In genomic region chr1:160437432-160438319, GRCh38 we compare ENCODE assay signal across 8 cellular contexts. TPM values are rescaled to one million over a fixed set of nuclear protein-coding genes. Genes with fewer than 3 reads are reported as not detected.
A peak's percentile ranks its signal among the peaks of the same experiment; 100 is the strongest.
DNase-seq lines count a peak whose midpoint lies in the region; ATAC-seq and TF ChIP-seq lines count a peak whose summit lies in the region.

No MANE protein-coding gene starts in this region.

- H3K4me3 ChIP-seq in OCI-LY1 (ENCODE audit: low read depth, low read length, poor library complexity, severe bottlenecking) (peak overlapping the region; percentile 26), mucosa of descending colon (no peak overlapping the region), lower leg skin (ENCODE audit: low read depth, poor library complexity, severe bottlenecking) (no peak overlapping the region), neural progenitor cell (no peak overlapping the region)

- peak overlapping the region; percentile 46 for H3K9ac ChIP-seq in OCI-LY1 (ENCODE audit: low read length)
- no peak overlapping the region for H3K9ac ChIP-seq in neural progenitor cell

- no peaks in the 10 kb centered on the region for H3K9me3 Mint-ChIP-seq in neural progenitor cell

- no peaks in the 10 kb centered on the region for H3K4me1 Mint-ChIP-seq in neural progenitor cell

- H3K4me1 ChIP-seq in OCI-LY1 (ENCODE audit: insufficient read depth, low read length, severe bottlenecking) (peaks cover 31% of the 10 kb centered on the region), mucosa of descending colon (ENCODE audit: low read depth) (no peaks in the 10 kb centered on the region), neural progenitor cell (no peaks in the 10 kb centered on the region)

- peak overlapping the region; percentile 60 for H3K27ac ChIP-seq in OCI-LY1 (ENCODE audit: low read depth, low read length, poor library complexity, severe bottlenecking)
- no peak overlapping the region for H3K27ac ChIP-seq in neural progenitor cell

- H3K4me2 ChIP-seq in OCI-LY1 (ENCODE audit: low read length): peak overlapping the region; percentile 59
- H3K4me2 ChIP-seq in neural progenitor cell: no peak overlapping the region

- H4K20me1 ChIP-seq in OCI-LY1 (ENCODE audit: insufficient read depth, low read length): no peaks in the 10 kb centered on the region
- H4K20me1 ChIP-seq in neural progenitor cell (ENCODE audit: low read depth): no peaks in the 10 kb centered on the region

- H3K27me3 ChIP-seq in OCI-LY1 (ENCODE audit: insufficient read depth, low read length) (no peaks in the 10 kb centered on the region), neural progenitor cell (no peaks in the 10 kb centered on the region)

- peaks cover under 1% of the 10 kb centered on the region for H3K36me3 Mint-ChIP-seq in neural progenitor cell

- H3K27me3 Mint-ChIP-seq in neural progenitor cell (ENCODE audit: insufficient read depth, low read depth): no peaks in the 10 kb centered on the region

- H3K27ac Mint-ChIP-seq in neural progenitor cell: no peak overlapping the region

- H3F3A ChIP-seq in OCI-LY1 (ENCODE audit: insufficient read depth, low read length) (peaks cover 4% of the 10 kb centered on the region; the same call in 1 of the 2 replicates), neural progenitor cell (ENCODE audit: low read depth) (no peaks in the 10 kb centered on the region)

- intact Hi-C loops in mucosa of descending colon (cut with DNase I, micrococcal nuclease): no loop called here
- intact Hi-C loops in lower leg skin (cut with DNase I; ENCODE audit: low total_unique reads): no loop called here

- no peaks in the 10 kb centered on the region for H3K9me2 ChIP-seq in OCI-LY1 (ENCODE audit: low read depth, low read length)

- peak; percentile 74 for ATAC-seq in GM18517 (IDR thresholded peaks at IDR 0.05; ENCODE audit: unreplicated experiment)
- ATAC-seq in GM21825 (IDR thresholded peaks at IDR 0.05; ENCODE audit: unreplicated experiment): peak; percentile 66
- ATAC-seq in mucosa of descending colon: peak; percentile 89

- TF ChIP-seq POLR2A in lower leg skin (IDR thresholded peaks at IDR 0.05): no peak

- no peak for TF ChIP-seq CTCF in OCI-LY1 (IDR thresholded peaks at IDR 0.05; ENCODE audit: low read length)
- no peak for TF ChIP-seq CTCF in mucosa of descending colon (IDR thresholded peaks at IDR 0.05)
- no peak for TF ChIP-seq CTCF in lower leg skin (IDR thresholded peaks at IDR 0.05)
- TF ChIP-seq CTCF in neural progenitor cell (IDR thresholded peaks at IDR 0.05): no peak

- H3K4me3 Mint-ChIP-seq in neural progenitor cell: no peak overlapping the region

- no peaks in the 10 kb centered on the region for H3K9me3 ChIP-seq in OCI-LY1 (ENCODE audit: low read length)
- H3K9me3 ChIP-seq in mucosa of descending colon: no peaks in the 10 kb centered on the region
- H3K9me3 ChIP-seq in neural progenitor cell (ENCODE audit: low read depth): no peaks in the 10 kb centered on the region

- H2AFZ ChIP-seq in OCI-LY1 (ENCODE audit: low read length) (peak overlapping the region; percentile 8), neural progenitor cell (replicated peaks) (no peak overlapping the region)

- no peaks in the 10 kb centered on the region for H3K36me3 ChIP-seq in OCI-LY1 (ENCODE audit: insufficient read depth, low read length)
- H3K36me3 ChIP-seq in mucosa of descending colon (ENCODE audit: low read depth): no peaks in the 10 kb centered on the region
- no peaks in the 10 kb centered on the region for H3K36me3 ChIP-seq in neural progenitor cell

- 54 to 59% methylated on average over 4 of the region's 4 CpGs for WGBS in lower leg skin, 2 donors

- no peaks in the 10 kb centered on the region for H3K79me2 ChIP-seq in OCI-LY1 (ENCODE audit: insufficient read depth, low read length)
- H3K79me2 ChIP-seq in neural progenitor cell (ENCODE audit: low read depth): no peaks in the 10 kb centered on the region

- DNase-seq in mucosa of descending colon (peak in 1 of 3 donors; percentile 35), NCI-H1694 treated with DMSO at 0.1 percent for 48 hours (lab: John Stamatoyannopoulos, UW) (no peak), lower leg skin (ENCODE audit: low spot score in 2 of 2) (no peak), epidermal melanocyte (ENCODE audit: insufficient read length, low spot score) (no peak), neural progenitor cell (ENCODE audit: low spot score) (no peak)

RNA-seq across cellular contexts. Expression of gene VANGL2, which starts 37.3 kb away (rescaled TPM):
- total RNA-seq in mucosa of descending colon (1 to 10 TPM; 5.2 to 8.9 (median 8.7) TPM), lower leg skin (10 to 100 TPM; 18.7 to 27.3 (median 24.4) TPM), neural progenitor cell (ENCODE audit: low replicate concordance) (23.0 and 46.6 TPM in 2 replicates)
